Comparison of ENCODE assay signal across 13 cellular contexts in the genomic region with DNA sequence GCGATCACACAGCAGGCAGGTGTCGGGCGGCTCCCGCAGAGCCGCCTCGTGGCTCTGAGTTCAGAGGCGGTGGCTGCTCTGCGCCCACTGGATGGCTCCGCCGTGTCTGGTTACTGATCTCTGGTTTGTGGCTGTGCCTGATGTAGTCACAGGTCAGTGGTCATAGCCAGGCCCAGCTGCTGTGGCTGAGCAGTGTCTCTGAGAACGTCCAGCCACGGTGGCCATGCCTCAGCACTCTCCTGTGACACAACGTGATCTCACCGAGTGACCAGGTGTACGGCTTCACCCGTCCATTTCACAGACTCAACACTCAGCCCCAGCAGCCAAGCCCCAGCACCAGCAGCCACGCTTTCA.
A peak's percentile ranks its signal among the peaks of the same experiment; 100 is the strongest.
DNase-seq lines count a peak whose midpoint lies in the region; ATAC-seq and TF ChIP-seq lines count a peak whose summit lies in the region.
"Had no signal": no experiment of that assay in that cellular context is flagged by ENCODE, and none has a peak within 500 bp of the region (broad histone marks: within the 10 kb centered on the region; RNA-seq: fewer than 3 reads in every experiment).

No MANE protein-coding gene starts in this region.

- H3F3A ChIP-seq in GM23338 (replicated peaks; ENCODE audit: low read depth): no peaks in the 10 kb centered on the region
- H3F3A ChIP-seq in neural progenitor cell (ENCODE audit: low read depth): peaks cover 3% of the 10 kb centered on the region

- ATAC-seq in GM23338: peak; percentile 18; the same call in 2 of the 3 replicates
- ATAC-seq in GM21390 (IDR thresholded peaks at IDR 0.05; ENCODE audit: unreplicated experiment): no peak

- H3K4me2 ChIP-seq in GM23338 (no peak overlapping the region), neural progenitor cell (no peak overlapping the region)

- H4K20me1 ChIP-seq in GM23338 (replicated peaks; ENCODE audit: insufficient read depth) (no peaks in the 10 kb centered on the region), neural progenitor cell (ENCODE audit: low read depth) (peaks cover 6% of the 10 kb centered on the region)

- H3K27me3 Mint-ChIP-seq in GM23338 (ENCODE audit: insufficient read depth, low read depth, poor library complexity) (peaks cover 9% of the 10 kb centered on the region), neural progenitor cell (ENCODE audit: insufficient read depth, low read depth) (peaks cover 9% of the 10 kb centered on the region)

- H3K9me3 Mint-ChIP-seq in GM23338 (no peaks in the 10 kb centered on the region), neural progenitor cell (no peaks in the 10 kb centered on the region)

- TF ChIP-seq CTCF in GM13977 (IDR thresholded peaks at IDR 0.05; ENCODE audit: extremely low read depth, insufficient read depth, missing control alignments) (peak; percentile 10), GM23338 (conservative IDR thresholded peaks at IDR 0.05; ENCODE audit: low read depth in 2 of 2) (no peak), neural progenitor cell (IDR thresholded peaks at IDR 0.05) (no peak)

- DNase-seq in GM13977 (ENCODE audit: low spot score): peak; percentile 59
- no peak for DNase-seq in GM23338 (ENCODE audit: low spot score)
- DNase-seq in SK-N-DZ (ENCODE audit: low spot score): peak; percentile 50
- DNase-seq in neural progenitor cell (ENCODE audit: low spot score): no peak
- DNase-seq in posterior vena cava (ENCODE audit: low spot score): no peak
- DNase-seq in NCI-H146 treated with DMSO at 0.1 percent for 48 hours (lab: John Stamatoyannopoulos, UW; ENCODE audit: unreplicated experiment): no peak
- no peak for DNase-seq in NCI-H1048 (lab: John Stamatoyannopoulos, UW)
- DNase-seq: activated T-cell treated with anti-CD3 and anti-CD28 coated beads, Interleukin-2, amount 50 U/mL, for 1 hour; Calu3; MG63; stimulated activated CD4-positive, alpha-beta T cell treated with anti-CD3 and anti-CD28 coated beads, Interleukin-2, amount 100 ng/mL, for 24 hours had no signal

- H3K9me2 ChIP-seq in GM23338 (ENCODE audit: insufficient read depth): no peaks in the 10 kb centered on the region

- intact Hi-C loops in posterior vena cava (cut with DNase I): no loop called here

- H3K4me3 ChIP-seq in GM23338: no peak overlapping the region
- H3K4me3 ChIP-seq in neural progenitor cell: no peak overlapping the region
- H3K4me3 ChIP-seq: MG63 had no signal

- H3K79me2 ChIP-seq in GM23338 (replicated peaks; ENCODE audit: insufficient read depth) (no peaks in the 10 kb centered on the region), neural progenitor cell (ENCODE audit: low read depth) (no peaks in the 10 kb centered on the region)

- no peaks in the 10 kb centered on the region for H3K9me3 ChIP-seq in neural progenitor cell (ENCODE audit: low read depth)
- H3K9me3 ChIP-seq: MG63, neutrophil had no signal

- in situ Hi-C loops in GM13977 (cut with MboI; ENCODE audit: low pct_unique_long_range_greater_than_20kb, low sequenced_read_pairs, unreplicated experiment): no loop called here

- peaks cover 10% of the 10 kb centered on the region for H3K4me1 ChIP-seq in GM23338 (ENCODE audit: insufficient read depth)
- peaks cover 41% of the 10 kb centered on the region for H3K4me1 ChIP-seq in neural progenitor cell

- H3K27me3 ChIP-seq in GM23338 (ENCODE audit: insufficient read depth) (no peaks in the 10 kb centered on the region), neural progenitor cell (no peaks in the 10 kb centered on the region)

- no peaks in the 10 kb centered on the region for H3K36me3 Mint-ChIP-seq in GM23338 (ENCODE audit: low read depth)
- H3K36me3 Mint-ChIP-seq in neural progenitor cell: no peaks in the 10 kb centered on the region

- H3K4me3 Mint-ChIP-seq in GM23338 (no peak overlapping the region), neural progenitor cell (no peak overlapping the region)

- H3K9ac ChIP-seq in neural progenitor cell: no peak overlapping the region

- H3K27ac Mint-ChIP-seq in GM23338 (no peak overlapping the region), neural progenitor cell (peak overlapping the region; percentile 24)

- H3K4me1 Mint-ChIP-seq in GM23338 (peaks cover 43% of the 10 kb centered on the region), neural progenitor cell (peaks cover 76% of the 10 kb centered on the region)

- H3K36me3 ChIP-seq in GM23338 (ENCODE audit: insufficient read depth) (no peaks in the 10 kb centered on the region), neural progenitor cell (no peaks in the 10 kb centered on the region)
- H3K36me3 ChIP-seq: MG63, neutrophil had no signal

- no peak overlapping the region for H3K27ac ChIP-seq in GM23338 (ENCODE audit: low read depth)
- no peak overlapping the region for H3K27ac ChIP-seq in neural progenitor cell
- H3K27ac ChIP-seq: neutrophil had no signal

- H2AFZ ChIP-seq in GM23338: no peak overlapping the region
- H2AFZ ChIP-seq in neural progenitor cell (replicated peaks): no peak overlapping the region

TF ChIP-seq in GM23338, 12 proteins besides CTCF, POLR2A, EP300 and RAD21:
- TF ChIP-seq NANOG (IDR thresholded peaks at IDR 0.05; ENCODE audit: borderline replicate concordance): no peak

Comparison
In these comparisons a context has a peak if more than half of its experiments do, and no peak if none do; other contexts are left out.
1. DNase-seq: peak in GM13977 (single experiment) and SK-N-DZ (single experiment); none in GM23338 (single experiment), neural progenitor cell (single experiment), posterior vena cava (single experiment), NCI-H146 treated with DMSO at 0.1 percent for 48 hours (single experiment) and NCI-H1048 (single experiment).